In the genomic region with DNA sequence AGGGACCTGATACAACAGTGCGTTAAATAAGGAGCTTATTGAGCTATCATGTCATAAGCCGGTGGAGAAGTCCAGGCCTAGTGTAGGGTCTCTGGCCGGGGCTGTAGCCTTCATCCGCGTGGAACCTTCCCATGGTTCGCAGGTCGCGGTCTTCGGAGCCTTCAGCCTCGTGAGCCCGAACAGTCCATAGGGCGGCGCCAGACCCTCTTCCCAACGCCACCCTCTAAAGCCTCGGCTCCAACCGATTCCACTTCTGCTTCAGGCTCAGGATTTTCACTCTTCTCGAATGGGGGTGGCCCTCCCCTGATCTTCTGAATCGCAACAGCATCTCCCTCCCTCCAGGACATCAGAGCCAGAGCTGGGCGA, we compare ENCODE assay signal across 22 cellular contexts.
"Had no signal": no experiment of that assay in that cellular context is flagged by ENCODE, and none has a peak within 500 bp of the region (broad histone marks: within the 10 kb centered on the region; RNA-seq: fewer than 3 reads in every experiment).

No MANE protein-coding gene starts in this region.

- H3K9me3 ChIP-seq: breast epithelium, esophagus squamous epithelium, gastrocnemius medialis, mucosa of descending colon, stomach, suprapubic skin, tibial nerve had no signal

- ATAC-seq: activated CD8-positive, alpha-beta T cell treated with anti-CD3 and anti-CD28 coated beads, Interleukin-2, amount 10 ng/mL, durations not matched to agents 7 days and 5 days; gastrocnemius medialis; left cardiac atrium; mucosa of descending colon had no signal

- H3K9ac ChIP-seq: parathyroid adenoma had no signal

- H3K36me3 ChIP-seq: breast epithelium had no signal

- DNase-seq: activated CD4-positive, alpha-beta T cell treated with anti-CD3 and anti-CD28 coated beads for 1 hour; activated CD4-positive, alpha-beta T cell treated with anti-CD3 and anti-CD28 coated beads, Interleukin-2, amount 50 U/mL, for 1 hour; activated CD8-positive, alpha-beta T cell treated with anti-CD3 and anti-CD28 coated beads, Interleukin-2, amount 10 ng/mL, durations not matched to agents 7 days and 5 days; activated naive CD4-positive, alpha-beta T cell treated with Interleukin-2 at 50 U/mL for 16 hours; activated naive CD8-positive, alpha-beta T cell treated with anti-CD3 and anti-CD28 coated beads for 36 hours; activated T-cell treated with anti-CD3 and anti-CD28 coated beads, Interleukin-2, amount 50 U/mL, for 24 hours; esophagus squamous epithelium; gastrocnemius medialis; head of caudate nucleus; hypothalamus; left cardiac atrium; mucosa of descending colon; nephron progenitor cell; right cardiac atrium; stimulated activated CD4-positive, alpha-beta T cell treated with anti-CD3 and anti-CD28 coated beads, Interleukin-1b, Interleukin-23, amount 100 ng/mL, for 48 hours; stomach; WERI-Rb-1 had no signal

- H3K27me3 ChIP-seq: breast epithelium, esophagus squamous epithelium, gastrocnemius medialis, stomach, suprapubic skin, tibial nerve had no signal

- H3K79me2 ChIP-seq: parathyroid adenoma had no signal

- H3K27ac ChIP-seq: breast epithelium, esophagus squamous epithelium, gastrocnemius medialis, parathyroid adenoma, skin epidermis, stomach, suprapubic skin, tibial nerve, WERI-Rb-1 had no signal

- H3K4me1 ChIP-seq: breast epithelium, gastrocnemius medialis, parathyroid adenoma, suprapubic skin, tibial nerve had no signal

- H3K4me3 ChIP-seq: breast epithelium, esophagus squamous epithelium, gastrocnemius medialis, mucosa of descending colon, skin epidermis, stomach, suprapubic skin, tibial nerve had no signal

- H2AFZ ChIP-seq: parathyroid adenoma had no signal
